24 cellular contexts compared by ENCODE assay signal in genomic region chr10:65556006-65556405, GRCh38.
"Had no signal": no experiment of that assay in that cellular context is flagged by ENCODE, and none has a peak within 500 bp of the region (broad histone marks: within the 10 kb centered on the region; RNA-seq: fewer than 3 reads in every experiment).

No MANE protein-coding gene starts in this region.

- H3K4me3 ChIP-seq: colonic mucosa, esophagus squamous epithelium, gastrocnemius medialis, heart right ventricle, left lung, lower lobe of right lung, mucosa of descending colon had no signal

- FAIRE-seq: endometrium, islet of Langerhans, keratinocyte had no signal

- H3K27me3 ChIP-seq: colonic mucosa, esophagus squamous epithelium, gastrocnemius medialis, heart right ventricle, left lung had no signal

- ATAC-seq: effector memory CD8-positive, alpha-beta T cell; esophagus mucosa; gastrocnemius medialis; heart right ventricle; left cardiac atrium; left lung; left ventricle myocardium superior; lower lobe of right lung; mucosa of descending colon had no signal

- H3K4me1 ChIP-seq: colonic mucosa, esophagus squamous epithelium, gastrocnemius medialis, heart right ventricle, left lung, lower lobe of right lung had no signal

- H3K36me3 ChIP-seq: colonic mucosa, esophagus squamous epithelium, gastrocnemius medialis, heart right ventricle, left lung, lower lobe of right lung had no signal

- DNase-seq: colonic mucosa; cortex of kidney; effector CD8-positive, alpha-beta T cell; effector memory CD8-positive, alpha-beta T cell; erythroblast; esophagus squamous epithelium; foreskin fibroblast; foreskin melanocyte; gastrocnemius medialis; glutamatergic neuron; head of caudate nucleus; heart right ventricle; hippocampal formation; left cardiac atrium; left lung; left ventricle myocardium superior; lower lobe of right lung; mesenchymal stem cell; mucosa of descending colon had no signal

- H3K27ac ChIP-seq: colonic mucosa, epithelial cell of prostate, esophagus squamous epithelium, gastrocnemius medialis, heart right ventricle, left lung, lower lobe of right lung had no signal

- H3K9me3 ChIP-seq: colonic mucosa, esophagus squamous epithelium, gastrocnemius medialis, heart right ventricle, lower lobe of right lung, mucosa of descending colon had no signal
